In the genomic region with DNA sequence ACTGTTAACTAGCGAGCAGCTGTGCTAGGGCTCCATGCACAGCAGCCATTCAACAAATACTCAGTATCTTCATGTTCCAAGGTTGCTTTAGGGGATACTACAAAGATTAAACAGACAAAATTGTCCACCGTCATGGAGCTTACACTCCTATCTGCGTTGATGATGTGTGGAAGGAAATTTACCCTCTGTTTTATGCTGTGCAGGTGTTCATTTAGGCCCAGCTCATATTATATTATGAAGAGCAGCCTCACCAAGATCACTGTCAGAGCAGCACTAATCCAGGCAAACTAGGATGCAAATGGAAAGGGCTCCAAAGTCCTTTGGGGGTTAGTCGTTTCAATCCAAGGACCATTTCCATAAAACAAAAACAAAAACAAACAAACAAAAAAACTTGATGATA, we compare ENCODE assay signal across 17 cellular contexts. TPM values are rescaled to one million over a fixed set of nuclear protein-coding genes. Genes with fewer than 3 reads are reported as not detected.
DNase-seq lines count a peak whose midpoint lies in the region; ATAC-seq and TF ChIP-seq lines count a peak whose summit lies in the region.
"Had no signal": no experiment of that assay in that cellular context is flagged by ENCODE, and none has a peak within 500 bp of the region (broad histone marks: within the 10 kb centered on the region; RNA-seq: fewer than 3 reads in every experiment).

No MANE protein-coding gene starts in this region.

- ATAC-seq in CD4-positive, alpha-beta T cell (ENCODE audit: poor library complexity) = no peak
- peak; percentile 7 for ATAC-seq in GM19455 (IDR thresholded peaks at IDR 0.05; ENCODE audit: unreplicated experiment)
- no peak for ATAC-seq in activated B cell treated with CpG ODN at 0.5 μM for 24 hours (ENCODE audit: low read depth)
- no peak for ATAC-seq in GM18873 (IDR thresholded peaks at IDR 0.05; ENCODE audit: low FRiP score, unreplicated experiment)

- no peak overlapping the region for H4K8ac ChIP-seq in mesenchymal stem cell (ENCODE audit: low read length)

- CTCF ChIA-PET in CD4-positive, alpha-beta T cell (lab: Charles Lee) = interaction anchor here (0.6 to 1.7 kb wide), 4 partner anchors 9 to 86 kb away, joined by 3 to 5 read pairs (median 4); no protein-coding TSS in a partner anchor
- CTCF ChIA-PET in activated B cell treated with CpG ODN at 0.5 μM for 24 hours (lab: Charles Lee) = interaction anchor here (1.0 to 3.5 kb wide), 4 partner anchors 15 to 76 kb away, joined by 3 to 16 read pairs (median 8); no protein-coding TSS in a partner anchor

- peaks cover 13% of the 10 kb centered on the region for H3K79me1 ChIP-seq in mesenchymal stem cell (replicated peaks; ENCODE audit: low read length, poor library complexity, severe bottlenecking)

- no peak overlapping the region for H4K91ac ChIP-seq in mesenchymal stem cell (ENCODE audit: low read length)

- H3K4ac ChIP-seq in mesenchymal stem cell (ENCODE audit: low read depth in 1 of 2, low read length in 2 of 2) = no peak overlapping the region

- H3K27me3 Mint-ChIP-seq in CD4-positive, alpha-beta T cell = no peaks in the 10 kb centered on the region
- H3K27me3 Mint-ChIP-seq in activated B cell treated with CpG ODN at 0.5 μM for 24 hours (no peaks in the 10 kb centered on the region), endodermal cell (ENCODE audit: insufficient read depth) (no peaks in the 10 kb centered on the region)

- no peak overlapping the region for H2BK12ac ChIP-seq in mesenchymal stem cell (ENCODE audit: low read length in 2 of 2)

- H3K4me2 ChIP-seq in mesenchymal stem cell (ENCODE audit: low read length, poor library complexity, severe bottlenecking) = no peak overlapping the region

- H3K27ac ChIP-seq in CD4-positive, alpha-beta T cell (ENCODE audit: low read depth, low read length) = peak overlapping the region; percentile 58
- H3K27ac ChIP-seq in mesenchymal stem cell (ENCODE audit: low read length, poor library complexity, severe bottlenecking) (no peak overlapping the region), endodermal cell (ENCODE audit: low read depth, low read length) (no peak overlapping the region)

- peaks cover 3% of the 10 kb centered on the region in 2 experiments for H3K36me3 ChIP-seq in mesenchymal stem cell (ENCODE audit: control insufficient read depth in 1 of 2, insufficient read depth in 2 of 2, low read depth in 1 of 2, low read length in 2 of 2)
- no peaks in the 10 kb centered on the region for H3K36me3 ChIP-seq in endodermal cell (ENCODE audit: control insufficient read depth, insufficient read depth, low read length)
- H3K36me3 ChIP-seq: BE2C, uterus had no signal

- H3K18ac ChIP-seq in mesenchymal stem cell (ENCODE audit: low read depth in 1 of 2, low read length in 2 of 2) = no peak overlapping the region

- DNase-seq in CD4-positive, alpha-beta T cell = no peak
- DNase-seq in activated B cell treated with CpG ODN at 0.5 μM for 24 hours (no peak), mesenchymal stem cell (no peak), hypothalamus (lab: John Stamatoyannopoulos, UW) (no peak), LoVo (ENCODE audit: low spot score) (no peak), endodermal cell (no peak)
- DNase-seq: activated CD4-positive, alpha-beta T cell treated with anti-CD3 and anti-CD28 coated beads for 4 hours; BE2C; cerebellar nuclear complex; DND-41; NCI-H187; NCI-H524; stimulated activated CD4-positive, alpha-beta T cell treated with anti-CD3 and anti-CD28 coated beads, Interleukin-4, amount 100 ng/mL, for 1 hour; uterus had no signal

- no peak overlapping the region for H3K4me3 ChIP-seq in mesenchymal stem cell (ENCODE audit: insufficient read depth in 1 of 2, low read depth in 1 of 2, low read length in 2 of 2)
- H3K4me3 ChIP-seq in endodermal cell (ENCODE audit: low read length) = no peak overlapping the region
- H3K4me3 ChIP-seq: K562, uterus had no signal

- 93% methylated on average over 2 of the region's 4 CpGs for WGBS in mesenchymal stem cell
- 94 to 100% methylated on average over 1 to 4 of the region's 4 CpGs for WGBS in endodermal cell (ENCODE audit: insufficient coverage in 1 of 2, insufficient read length in 1 of 2), 2 experiments

- no peaks in the 10 kb centered on the region for H3K9me3 ChIP-seq in CD4-positive, alpha-beta T cell (ENCODE audit: control insufficient read depth, low read length)
- H3K9me3 ChIP-seq in mesenchymal stem cell (ENCODE audit: control insufficient read depth, low read length) (no peaks in the 10 kb centered on the region), endodermal cell (ENCODE audit: control insufficient read depth, low read length) (no peaks in the 10 kb centered on the region)
- H3K9me3 ChIP-seq: BE2C, uterus had no signal

- H3K4me1 Mint-ChIP-seq in CD4-positive, alpha-beta T cell (ENCODE audit: low read depth) = peaks cover 97% of the 10 kb centered on the region
- H3K4me1 Mint-ChIP-seq in activated B cell treated with CpG ODN at 0.5 μM for 24 hours (peaks cover 94% of the 10 kb centered on the region), endodermal cell (peaks cover 17% of the 10 kb centered on the region)

- TF ChIP-seq CTCF in CD4-positive, alpha-beta T cell (IDR thresholded peaks at IDR 0.05) = no peak
- TF ChIP-seq CTCF in activated B cell treated with CpG ODN at 0.5 μM for 24 hours (IDR thresholded peaks at IDR 0.05) (no peak), endodermal cell (conservative IDR thresholded peaks at IDR 0.05) (no peak)

- no peak overlapping the region for H2BK120ac ChIP-seq in mesenchymal stem cell (ENCODE audit: low read depth, low read length)

- H3K9ac ChIP-seq in mesenchymal stem cell (ENCODE audit: low read length) (peak overlapping the region; percentile 74), endodermal cell (ENCODE audit: extremely low read depth, low read length, poor library complexity, severe bottlenecking) (no peak overlapping the region)

- H3K4me3 Mint-ChIP-seq in CD4-positive, alpha-beta T cell = peak overlapping the region; percentile 34
- H3K4me3 Mint-ChIP-seq in activated B cell treated with CpG ODN at 0.5 μM for 24 hours = peak overlapping the region; percentile 47
- H3K4me3 Mint-ChIP-seq in endodermal cell = no peak overlapping the region

- no peak overlapping the region for H3K23ac ChIP-seq in mesenchymal stem cell (ENCODE audit: low read length in 2 of 2)

- H3K27ac Mint-ChIP-seq in CD4-positive, alpha-beta T cell = peak overlapping the region; percentile 86
- H3K27ac Mint-ChIP-seq in activated B cell treated with CpG ODN at 0.5 μM for 24 hours (peak overlapping the region; percentile 95), endodermal cell (no peak overlapping the region)

- H3K27me3 ChIP-seq in CD4-positive, alpha-beta T cell (ENCODE audit: control insufficient read depth, insufficient read depth, low read length) = no peaks in the 10 kb centered on the region
- H3K27me3 ChIP-seq in mesenchymal stem cell (ENCODE audit: control insufficient read depth in 1 of 2, insufficient read depth in 1 of 2, low read length in 2 of 2) = no peaks in the 10 kb centered on the region
- H3K27me3 ChIP-seq in endodermal cell (ENCODE audit: control insufficient read depth, insufficient read depth, low read length, poor library complexity, severe bottlenecking) = no peaks in the 10 kb centered on the region
- H3K27me3 ChIP-seq: BE2C, uterus had no signal

- H3K4me1 ChIP-seq in mesenchymal stem cell (ENCODE audit: control insufficient read depth, insufficient read depth, low read depth, low read length) (peaks cover 4% of the 10 kb centered on the region), endodermal cell (ENCODE audit: control insufficient read depth, insufficient read depth, low read length) (peaks cover 5% of the 10 kb centered on the region)
- H3K4me1 ChIP-seq: uterus had no signal

- no peaks in the 10 kb centered on the region for H3K9me3 Mint-ChIP-seq in CD4-positive, alpha-beta T cell
- H3K9me3 Mint-ChIP-seq in activated B cell treated with CpG ODN at 0.5 μM for 24 hours (no peaks in the 10 kb centered on the region), endodermal cell (no peaks in the 10 kb centered on the region)

- H2AFZ ChIP-seq in mesenchymal stem cell (ENCODE audit: low read depth, low read length) = no peak overlapping the region

- no peak overlapping the region for H3K14ac ChIP-seq in mesenchymal stem cell (ENCODE audit: low read length in 2 of 2)

- POLR2A ChIA-PET in CD4-positive, alpha-beta T cell (lab: Charles Lee) = interaction anchor here (1.2 to 12.5 kb wide), 3 partner anchors 8 to 72 kb away, joined by 3 to 106 read pairs (median 20); partner anchors contain the start of gene WIPF1
- POLR2A ChIA-PET in activated B cell treated with CpG ODN at 0.5 μM for 24 hours (lab: Charles Lee) = interaction anchor here (1.2 to 12.6 kb wide), 4 partner anchors 13 to 31 kb away, joined by 5 to 301 read pairs (median 34); partner anchors contain the start of gene WIPF1

- H3K36me3 Mint-ChIP-seq in CD4-positive, alpha-beta T cell (ENCODE audit: low read depth) = peaks cover 51% of the 10 kb centered on the region
- H3K36me3 Mint-ChIP-seq in activated B cell treated with CpG ODN at 0.5 μM for 24 hours (ENCODE audit: low read depth) (peaks cover 30% of the 10 kb centered on the region), endodermal cell (ENCODE audit: low read depth) (no peaks in the 10 kb centered on the region)

- no peak overlapping the region for H2BK5ac ChIP-seq in mesenchymal stem cell (ENCODE audit: low read depth, low read length, poor library complexity, severe bottlenecking)

- no peak overlapping the region for H2AK5ac ChIP-seq in mesenchymal stem cell (ENCODE audit: low read length, severe bottlenecking)

- no peak overlapping the region for H2BK15ac ChIP-seq in mesenchymal stem cell (ENCODE audit: low read depth, poor library complexity, severe bottlenecking)

- intact Hi-C loops in CD4-positive, alpha-beta T cell (cut with DNase I, micrococcal nuclease) = loop anchor here in 1 of 2 experiments (2.0 kb wide), 1 partner anchor 14 kb away; the partner anchor contains the start of gene WIPF1
- intact Hi-C loops in activated B cell treated with CpG ODN at 0.5 μM for 24 hours (cut with micrococcal nuclease) = no loop called here

RNA-seq across cellular contexts. Expression of gene WIPF1, which starts 13.4 kb away (rescaled TPM):
- 100 to 1,000 TPM; 237 to 264 TPM for total RNA-seq in CD4-positive, alpha-beta T cell
- total RNA-seq in activated B cell treated with CpG ODN at 0.5 μM for 24 hours (293 TPM in 2 replicates), endodermal cell (10 to 100 TPM; 21.5 to 28.5 TPM)
- polyA plus RNA-seq in mesenchymal stem cell (2013, experiment 1 of 2) = 52.6 TPM
- 53.6 TPM for polyA plus RNA-seq in mesenchymal stem cell (2013, experiment 2 of 2)
- polyA plus RNA-seq in endodermal cell (2013, experiment 1 of 2) = 23.5 TPM
- polyA plus RNA-seq in endodermal cell (2013, experiment 2 of 2) = 24.8 TPM
